Comparison of ENCODE assay signal across 8 cellular contexts in the genomic region with DNA sequence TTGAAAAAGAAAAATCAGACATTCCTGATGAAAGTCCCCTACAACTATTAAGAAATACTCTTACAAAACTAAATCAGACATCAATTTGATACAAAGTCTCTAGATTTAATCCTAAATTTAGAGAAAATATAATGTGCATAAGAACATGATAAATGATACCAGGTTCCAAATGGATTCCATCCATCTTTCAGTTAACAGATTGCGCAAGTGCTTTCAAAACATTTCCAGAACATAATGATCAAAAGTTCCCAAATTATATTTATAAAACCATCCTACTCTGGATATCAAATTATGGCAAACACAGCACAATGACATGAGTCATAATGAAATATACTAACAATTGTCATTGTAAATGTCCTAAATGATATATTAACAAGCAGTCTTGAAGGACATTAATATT.
"Had no signal": no experiment of that assay in that cellular context is flagged by ENCODE, and none has a peak within 500 bp of the region (broad histone marks: within the 10 kb centered on the region; RNA-seq: fewer than 3 reads in every experiment).

No MANE protein-coding gene starts in this region.

- DNase-seq: H7, HFFc6, Kasumi-1, KG1 had no signal

- H3K9me3 ChIP-seq: HAP-1 had no signal

- ATAC-seq: GM23338, HCT116 had no signal

- H3K9me3 Mint-ChIP-seq: GM23338 had no signal

- H3K27ac Mint-ChIP-seq: GM23338, HFFc6 had no signal

- FAIRE-seq: HTR-8/SVneo had no signal

- H3K36me3 ChIP-seq: HAP-1 had no signal

- H3K4me3 ChIP-seq: GM23338, HAP-1 had no signal

- H3K4me2 ChIP-seq: GM23338 had no signal

- H3K4me3 Mint-ChIP-seq: GM23338, HFFc6 had no signal

- H2AFZ ChIP-seq: GM23338 had no signal

- H3K4me1 ChIP-seq: HAP-1 had no signal
